22 cellular contexts compared by ENCODE assay signal in genomic region chr5:135248801-135249231, GRCh38.
DNase-seq lines count a peak whose midpoint lies in the region; ATAC-seq and TF ChIP-seq lines count a peak whose summit lies in the region.
"Had no signal": no experiment of that assay in that cellular context is flagged by ENCODE, and none has a peak within 500 bp of the region (broad histone marks: within the 10 kb centered on the region; RNA-seq: fewer than 3 reads in every experiment).

No MANE protein-coding gene starts in this region.

- H3K4me3 ChIP-seq in esophagus muscularis mucosa (no peak overlapping the region), sigmoid colon (no peak overlapping the region)
- H3K4me3 ChIP-seq: GM12878, PC-9, SJSA1 had no signal

- DNase-seq in D341Med (ENCODE audit: low spot score) (peak; percentile 5), RWPE1 (ENCODE audit: low spot score) (no peak), esophagus muscularis mucosa (ENCODE audit: extremely low spot score) (peak; percentile 80), sigmoid colon (peak; percentile 50), GM13977 (ENCODE audit: low spot score) (no peak), nucleus accumbens (lab: John Stamatoyannopoulos, UW) (no peak)
- DNase-seq: activated CD4-positive, alpha-beta T cell treated with anti-CD3 and anti-CD28 coated beads for 4 hours; amniotic stem cell; CD4-positive, alpha-beta memory T cell; dermis blood vessel endothelial cell; DMS53; GOT3; left colon; midbrain; NCI-H1417 treated with DMSO at 0.1 percent for 48 hours; PC-9; substantia nigra had no signal

- in situ Hi-C loops in GM13977 (cut with MboI; ENCODE audit: low pct_unique_long_range_greater_than_20kb, low sequenced_read_pairs, unreplicated experiment) = no loop called here

- H3K27me3 ChIP-seq in esophagus muscularis mucosa = no peaks in the 10 kb centered on the region
- no peaks in the 10 kb centered on the region for H3K27me3 ChIP-seq in sigmoid colon
- H3K27me3 ChIP-seq: SJSA1 had no signal

- intact Hi-C loops in esophagus muscularis mucosa (cut with DNase I) = no loop called here
- intact Hi-C loops in sigmoid colon (cut with DNase I) = no loop called here

- CTCF ChIA-PET in RWPE1 (lab: Yijun Ruan, JAX) = interaction anchor here (0.8 kb wide), 1 partner anchor 64 kb away, joined by 3 read pairs; no protein-coding TSS in a partner anchor

- TF ChIP-seq POLR2A in esophagus muscularis mucosa (IDR thresholded peaks at IDR 0.05; ENCODE audit: low read depth) (no peak), sigmoid colon (IDR thresholded peaks at IDR 0.05) (no peak)

- ATAC-seq in GM21576 (IDR thresholded peaks at IDR 0.05; ENCODE audit: unreplicated experiment) (no peak), GM19455 (IDR thresholded peaks at IDR 0.05; ENCODE audit: unreplicated experiment) (no peak)
- ATAC-seq: GM12878; left colon; natural killer cell treated with Interleukin-12 subunit alpha and Interleukin-12 subunit beta and Interleukin-15 and Interleukin-18, amount 100 ng/mL, for 72 hours had no signal

- TF ChIP-seq CTCF in RWPE1 (conservative IDR thresholded peaks at IDR 0.05; ENCODE audit: low read depth) = no peak
- no peak for TF ChIP-seq CTCF in esophagus muscularis mucosa (IDR thresholded peaks at IDR 0.05)
- TF ChIP-seq CTCF in sigmoid colon (IDR thresholded peaks at IDR 0.05) = no peak
- no peak for TF ChIP-seq CTCF in GM13977 (IDR thresholded peaks at IDR 0.05; ENCODE audit: extremely low read depth, insufficient read depth, missing control alignments)

- H3K36me3 ChIP-seq in esophagus muscularis mucosa (no peaks in the 10 kb centered on the region), sigmoid colon (no peaks in the 10 kb centered on the region)
- H3K36me3 ChIP-seq: SJSA1 had no signal

- H3K4me1 ChIP-seq in esophagus muscularis mucosa = peaks cover 20 to 46% (median 40%) of the 10 kb centered on the region in 4 donors
- H3K4me1 ChIP-seq in sigmoid colon = peaks cover 0 to 37% (median 36%) of the 10 kb centered on the region in 4 donors

- H3K9me3 ChIP-seq in esophagus muscularis mucosa (no peaks in the 10 kb centered on the region), sigmoid colon (no peaks in the 10 kb centered on the region)
- H3K9me3 ChIP-seq: SJSA1 had no signal

- TF ChIP-seq EP300 in esophagus muscularis mucosa (IDR thresholded peaks at IDR 0.05) = no peak
- no peak for TF ChIP-seq EP300 in sigmoid colon (IDR thresholded peaks at IDR 0.05)

- POLR2A ChIA-PET in RWPE1 (lab: Yijun Ruan, JAX; ENCODE audit: low non-redundant PET) = no interaction called here

- H3K27ac ChIP-seq in RWPE1 (peak overlapping the region; percentile 0; the same call in 1 of the 2 replicates), esophagus muscularis mucosa (replicated peaks in 1 of 4) (no peak overlapping the region), sigmoid colon (no peak overlapping the region)
- H3K27ac ChIP-seq: PC-9, SJSA1 had no signal

- 92% methylated on average over 7 of the region's 8 CpGs for WGBS in esophagus muscularis mucosa
- WGBS in sigmoid colon, 2 donors = 83 to 92% methylated on average over 8 of the region's 8 CpGs

Comparison
In these comparisons a context has a peak if more than half of its experiments do, and no peak if none do; other contexts are left out.
1. DNase-seq: peak in D341Med (single experiment), esophagus muscularis mucosa (single experiment) and sigmoid colon (single experiment); none in RWPE1 (single experiment), GM13977 (single experiment) and nucleus accumbens (0 of 56).